30 cellular contexts compared by ENCODE assay signal in genomic region chr14:22007278-22008097, GRCh38.
DNase-seq lines count a peak whose midpoint lies in the region; ATAC-seq, FAIRE-seq and TF ChIP-seq lines count a peak whose summit lies in the region.
"Had no signal": no experiment of that assay in that cellular context is flagged by ENCODE, and none has a peak within 500 bp of the region (broad histone marks: within the 10 kb centered on the region; RNA-seq: fewer than 3 reads in every experiment).

No MANE protein-coding gene starts in this region.

- FAIRE-seq in small intestine (lab: Jason Lieb, UNC): no peak
- FAIRE-seq: A204.1, TTC549 had no signal

- WGBS in small intestine, 3 donors: 84 to 94% (median 90%) methylated on average over 9 of the region's 9 CpGs

- POLR2A ChIA-PET in CD8-positive, alpha-beta T cell (lab: Charles Lee): no interaction called here

- H3K36me3 Mint-ChIP-seq in activated CD4-positive, alpha-beta T cell treated with anti-CD3 and anti-CD28 coated beads, Interleukin-2, amount 10 ng/mL, durations not matched to agents 24 days and 14 days (ENCODE audit: low read depth): peaks cover 10% of the 10 kb centered on the region
- peaks cover 3% of the 10 kb centered on the region for H3K36me3 Mint-ChIP-seq in CD8-positive, alpha-beta T cell
- peaks cover 6% of the 10 kb centered on the region for H3K36me3 Mint-ChIP-seq in activated T-helper 1 cell treated with anti-CD3 and anti-CD28 coated beads, Interleukin-12 subunit alpha, Interleukin-12 subunit beta, Interleukin-2, Interleukin-4 antibody, amounts not matched to agents 30 ng/mL and 10 ng/mL and 1 ng/mL, durations not matched to agents 14 hours and 24 hours and 36 hours (ENCODE audit: low read depth)
- H3K36me3 Mint-ChIP-seq in natural killer cell treated with Interleukin-12 subunit alpha and Interleukin-12 subunit beta and Interleukin-15 and Interleukin-18, amount 100 ng/mL, for 72 hours: no peaks in the 10 kb centered on the region
- H3K36me3 Mint-ChIP-seq: type B pancreatic cell had no signal

- no peaks in the 10 kb centered on the region for H3K9me3 ChIP-seq in CD8-positive, alpha-beta T cell (ENCODE audit: low read length)
- H3K9me3 ChIP-seq in small intestine (ENCODE audit: control insufficient read depth, low read depth): no peaks in the 10 kb centered on the region
- H3K9me3 ChIP-seq: heart left ventricle, mucosa of descending colon, sigmoid colon had no signal

- H3K27ac ChIP-seq in CD8-positive, alpha-beta T cell (ENCODE audit: low read depth, low read length): peak overlapping the region; percentile 40
- no peak overlapping the region for H3K27ac ChIP-seq in small intestine (ENCODE audit: low read depth in 1 of 2, low read length in 1 of 2)
- H3K27ac ChIP-seq: brain microvascular endothelial cell, heart left ventricle, PC-9, sigmoid colon had no signal

- H3K4me3 Mint-ChIP-seq in activated CD4-positive, alpha-beta T cell treated with anti-CD3 and anti-CD28 coated beads, Interleukin-2, amount 10 ng/mL, durations not matched to agents 24 days and 14 days: peak overlapping the region; percentile 68
- peak overlapping the region; percentile 82 for H3K4me3 Mint-ChIP-seq in CD8-positive, alpha-beta T cell
- peak overlapping the region; percentile 73 for H3K4me3 Mint-ChIP-seq in activated T-helper 1 cell treated with anti-CD3 and anti-CD28 coated beads, Interleukin-12 subunit alpha, Interleukin-12 subunit beta, Interleukin-2, Interleukin-4 antibody, amounts not matched to agents 30 ng/mL and 10 ng/mL and 1 ng/mL, durations not matched to agents 14 hours and 24 hours and 36 hours
- H3K4me3 Mint-ChIP-seq in natural killer cell treated with Interleukin-12 subunit alpha and Interleukin-12 subunit beta and Interleukin-15 and Interleukin-18, amount 100 ng/mL, for 72 hours: peak overlapping the region; percentile 54
- H3K4me3 Mint-ChIP-seq: type B pancreatic cell had no signal

- CTCF ChIA-PET in CD8-positive, alpha-beta T cell (lab: Charles Lee): interaction anchor here (0.9 to 1.5 kb wide), 3 partner anchors 15 to 32 kb away, joined by 3 read pairs; no protein-coding TSS in a partner anchor

- peak overlapping the region; percentile 90 for H3K27ac Mint-ChIP-seq in activated CD4-positive, alpha-beta T cell treated with anti-CD3 and anti-CD28 coated beads, Interleukin-2, amount 10 ng/mL, durations not matched to agents 24 days and 14 days
- peak overlapping the region; percentile 94 for H3K27ac Mint-ChIP-seq in CD8-positive, alpha-beta T cell
- H3K27ac Mint-ChIP-seq in activated T-helper 1 cell treated with anti-CD3 and anti-CD28 coated beads, Interleukin-12 subunit alpha, Interleukin-12 subunit beta, Interleukin-2, Interleukin-4 antibody, amounts not matched to agents 30 ng/mL and 10 ng/mL and 1 ng/mL, durations not matched to agents 14 hours and 24 hours and 36 hours: peak overlapping the region; percentile 91
- peak overlapping the region; percentile 60 to 65 for H3K27ac Mint-ChIP-seq in natural killer cell treated with Interleukin-12 subunit alpha and Interleukin-12 subunit beta and Interleukin-15 and Interleukin-18, amount 100 ng/mL, for 72 hours
- H3K27ac Mint-ChIP-seq: progenitor cell of endocrine pancreas, type B pancreatic cell had no signal

- peaks cover 19% of the 10 kb centered on the region for H3K4me1 ChIP-seq in CD8-positive, alpha-beta T cell (ENCODE audit: insufficient read depth, low read length)
- no peaks in the 10 kb centered on the region for H3K4me1 ChIP-seq in small intestine (ENCODE audit: control insufficient read depth in 2 of 2, insufficient read depth in 1 of 2, low read depth in 1 of 2, low read length in 1 of 2)
- H3K4me1 ChIP-seq: heart left ventricle had no signal

- H3K4me3 ChIP-seq in CD8-positive, alpha-beta T cell (ENCODE audit: low read depth, low read length): peak overlapping the region; percentile 33
- no peak overlapping the region for H3K4me3 ChIP-seq in small intestine (ENCODE audit: low read depth in 1 of 2, low read length in 2 of 2)
- H3K4me3 ChIP-seq: heart left ventricle, lung, mucosa of descending colon, PC-9, sigmoid colon had no signal

- H3K36me3 ChIP-seq in CD8-positive, alpha-beta T cell (ENCODE audit: insufficient read depth, low read length): no peaks in the 10 kb centered on the region
- H3K36me3 ChIP-seq in small intestine (ENCODE audit: control insufficient read depth in 2 of 2, insufficient read depth in 2 of 2, low read length in 2 of 2): no peaks in the 10 kb centered on the region
- H3K36me3 ChIP-seq: brain microvascular endothelial cell, heart left ventricle, sigmoid colon had no signal

- ATAC-seq in CD8-positive, alpha-beta T cell: peak; percentile 44
- ATAC-seq in natural killer cell treated with Interleukin-12 subunit alpha and Interleukin-12 subunit beta and Interleukin-15 and Interleukin-18, amount 100 ng/mL, for 72 hours: peak in 1 of 2 donors; percentile 51
- ATAC-seq: heart left ventricle, mucosa of descending colon had no signal

- peak; percentile 61 for DNase-seq in activated CD4-positive, alpha-beta T cell treated with anti-CD3 and anti-CD28 coated beads, Interleukin-2, amount 10 ng/mL, durations not matched to agents 24 days and 14 days
- no peak for DNase-seq in activated CD4-positive, alpha-beta T cell treated with anti-CD3 and anti-CD28 coated beads, Interleukin-2, amount 50 U/mL, for 4 hours
- no peak for DNase-seq in CD8-positive, alpha-beta T cell
- DNase-seq in activated T-helper 1 cell treated with anti-CD3 and anti-CD28 coated beads, Interleukin-12 subunit alpha, Interleukin-12 subunit beta, Interleukin-2, Interleukin-4 antibody, amounts not matched to agents 30 ng/mL and 10 ng/mL and 1 ng/mL, durations not matched to agents 14 hours and 24 hours and 36 hours (ENCODE audit: low spot score): no peak
- no peak for DNase-seq in natural killer cell treated with Interleukin-12 subunit alpha and Interleukin-12 subunit beta and Interleukin-15 and Interleukin-18, amount 100 ng/mL, for 72 hours (ENCODE audit: low spot score)
- DNase-seq in NCI-H2171 (lab: John Stamatoyannopoulos, UW) (no peak), NCI-H2196 (lab: John Stamatoyannopoulos, UW; ENCODE audit: unreplicated experiment) (no peak), small intestine (no peak)
- DNase-seq: AML-193; brain microvascular endothelial cell; COR-L47; DMS79; effector memory CD4-positive, alpha-beta T cell; foreskin fibroblast; GOT3; heart left ventricle; KBM-7; kidney glomerular epithelial cell; mucosa of descending colon; NCI-H1436 treated with DMSO at 0.1 percent for 48 hours; NCI-H510A treated with DMSO at 0.1 percent for 48 hours; PC-9; Right ventricle myocardium superior; sigmoid colon; SW 1271 had no signal

- H3K9me3 Mint-ChIP-seq in activated CD4-positive, alpha-beta T cell treated with anti-CD3 and anti-CD28 coated beads, Interleukin-2, amount 10 ng/mL, durations not matched to agents 24 days and 14 days: no peaks in the 10 kb centered on the region
- no peaks in the 10 kb centered on the region for H3K9me3 Mint-ChIP-seq in CD8-positive, alpha-beta T cell
- no peaks in the 10 kb centered on the region for H3K9me3 Mint-ChIP-seq in activated T-helper 1 cell treated with anti-CD3 and anti-CD28 coated beads, Interleukin-12 subunit alpha, Interleukin-12 subunit beta, Interleukin-2, Interleukin-4 antibody, amounts not matched to agents 30 ng/mL and 10 ng/mL and 1 ng/mL, durations not matched to agents 14 hours and 24 hours and 36 hours
- H3K9me3 Mint-ChIP-seq in natural killer cell treated with Interleukin-12 subunit alpha and Interleukin-12 subunit beta and Interleukin-15 and Interleukin-18, amount 100 ng/mL, for 72 hours: no peaks in the 10 kb centered on the region

- H3K4me1 Mint-ChIP-seq in activated CD4-positive, alpha-beta T cell treated with anti-CD3 and anti-CD28 coated beads, Interleukin-2, amount 10 ng/mL, durations not matched to agents 24 days and 14 days: peaks cover 24% of the 10 kb centered on the region
- H3K4me1 Mint-ChIP-seq in CD8-positive, alpha-beta T cell (ENCODE audit: low read depth): peaks cover 25% of the 10 kb centered on the region
- H3K4me1 Mint-ChIP-seq in activated T-helper 1 cell treated with anti-CD3 and anti-CD28 coated beads, Interleukin-12 subunit alpha, Interleukin-12 subunit beta, Interleukin-2, Interleukin-4 antibody, amounts not matched to agents 30 ng/mL and 10 ng/mL and 1 ng/mL, durations not matched to agents 14 hours and 24 hours and 36 hours (ENCODE audit: low read depth): peaks cover 22% of the 10 kb centered on the region
- peaks cover 15% of the 10 kb centered on the region in 2 donors for H3K4me1 Mint-ChIP-seq in natural killer cell treated with Interleukin-12 subunit alpha and Interleukin-12 subunit beta and Interleukin-15 and Interleukin-18, amount 100 ng/mL, for 72 hours (ENCODE audit: low read depth in 2 of 2)

- H3K27me3 Mint-ChIP-seq in activated CD4-positive, alpha-beta T cell treated with anti-CD3 and anti-CD28 coated beads, Interleukin-2, amount 10 ng/mL, durations not matched to agents 24 days and 14 days: no peaks in the 10 kb centered on the region
- H3K27me3 Mint-ChIP-seq in CD8-positive, alpha-beta T cell (ENCODE audit: low read depth): no peaks in the 10 kb centered on the region
- peaks cover 2% of the 10 kb centered on the region for H3K27me3 Mint-ChIP-seq in activated T-helper 1 cell treated with anti-CD3 and anti-CD28 coated beads, Interleukin-12 subunit alpha, Interleukin-12 subunit beta, Interleukin-2, Interleukin-4 antibody, amounts not matched to agents 30 ng/mL and 10 ng/mL and 1 ng/mL, durations not matched to agents 14 hours and 24 hours and 36 hours (ENCODE audit: insufficient read depth)
- peaks cover 0 to 8% of the 10 kb centered on the region in 2 donors for H3K27me3 Mint-ChIP-seq in natural killer cell treated with Interleukin-12 subunit alpha and Interleukin-12 subunit beta and Interleukin-15 and Interleukin-18, amount 100 ng/mL, for 72 hours

- no peaks in the 10 kb centered on the region for H3K27me3 ChIP-seq in CD8-positive, alpha-beta T cell (ENCODE audit: insufficient read depth, low read length)
- H3K27me3 ChIP-seq in small intestine (ENCODE audit: control insufficient read depth in 2 of 2, insufficient read depth in 2 of 2, low read length in 2 of 2): no peaks in the 10 kb centered on the region
- H3K27me3 ChIP-seq: brain microvascular endothelial cell, heart left ventricle, sigmoid colon had no signal

- TF ChIP-seq CTCF in CD8-positive, alpha-beta T cell (IDR thresholded peaks at IDR 0.05): no peak

- intact Hi-C loops in activated CD4-positive, alpha-beta T cell treated with anti-CD3 and anti-CD28 coated beads, Interleukin-2, amount 10 ng/mL, durations not matched to agents 24 days and 14 days (cut with micrococcal nuclease): no loop called here
- intact Hi-C loops in CD8-positive, alpha-beta T cell (cut with DNase I, micrococcal nuclease): loop anchor here in 1 of 2 experiments (10.0 kb wide), 1 partner anchor 497 kb away; no protein-coding TSS in a partner anchor
- intact Hi-C loops in activated T-helper 1 cell treated with anti-CD3 and anti-CD28 coated beads, Interleukin-12 subunit alpha, Interleukin-12 subunit beta, Interleukin-2, Interleukin-4 antibody, amounts not matched to agents 30 ng/mL and 10 ng/mL and 1 ng/mL, durations not matched to agents 14 hours and 24 hours and 36 hours (cut with micrococcal nuclease): no loop called here
